Comparison of ENCODE assay signal across 1 cellular context in the genomic region with DNA sequence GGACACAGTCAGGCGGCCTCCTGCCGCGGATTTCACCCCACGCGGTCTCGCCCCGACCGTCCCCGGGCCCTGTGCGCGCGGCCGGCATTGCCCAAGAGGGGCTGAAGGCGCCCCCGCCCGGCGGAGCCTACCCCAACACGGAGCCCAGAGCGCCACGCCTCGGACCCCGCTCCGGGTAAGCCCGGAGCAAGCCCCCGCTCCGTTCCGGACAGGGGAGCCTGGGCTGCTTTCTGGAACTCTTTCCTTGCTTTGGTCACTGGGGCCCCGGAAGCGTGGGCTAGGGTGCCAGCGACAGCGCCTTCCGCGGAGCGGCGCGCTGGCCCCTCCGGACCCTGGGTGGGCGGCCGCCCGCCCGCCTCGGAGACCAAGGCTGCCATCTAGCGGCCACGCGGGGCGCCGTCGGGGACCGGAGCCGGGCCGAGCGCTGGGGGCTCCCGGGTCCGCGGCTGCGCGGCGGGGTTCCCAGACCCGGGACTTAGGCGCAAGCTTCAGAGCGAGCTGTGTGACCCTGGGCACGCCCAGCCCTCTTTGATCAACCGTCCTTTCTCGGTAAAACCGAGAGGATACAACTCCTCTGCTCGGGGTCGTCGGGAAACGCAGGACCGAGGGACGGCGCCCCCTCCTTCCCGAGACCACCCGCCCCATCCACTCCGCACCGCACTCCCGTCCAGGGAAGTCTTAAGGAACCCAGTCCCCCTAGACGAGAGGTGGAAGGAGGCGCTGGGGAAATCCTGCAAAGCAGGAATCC.
TF ChIP-seq lines count a peak whose summit lies in the region.

No MANE protein-coding gene starts in this region.

TF ChIP-seq in K562, 482 proteins besides CTCF, POLR2A, EP300 and RAD21 (continued from another document):
- TF ChIP-seq, protein P1, sequence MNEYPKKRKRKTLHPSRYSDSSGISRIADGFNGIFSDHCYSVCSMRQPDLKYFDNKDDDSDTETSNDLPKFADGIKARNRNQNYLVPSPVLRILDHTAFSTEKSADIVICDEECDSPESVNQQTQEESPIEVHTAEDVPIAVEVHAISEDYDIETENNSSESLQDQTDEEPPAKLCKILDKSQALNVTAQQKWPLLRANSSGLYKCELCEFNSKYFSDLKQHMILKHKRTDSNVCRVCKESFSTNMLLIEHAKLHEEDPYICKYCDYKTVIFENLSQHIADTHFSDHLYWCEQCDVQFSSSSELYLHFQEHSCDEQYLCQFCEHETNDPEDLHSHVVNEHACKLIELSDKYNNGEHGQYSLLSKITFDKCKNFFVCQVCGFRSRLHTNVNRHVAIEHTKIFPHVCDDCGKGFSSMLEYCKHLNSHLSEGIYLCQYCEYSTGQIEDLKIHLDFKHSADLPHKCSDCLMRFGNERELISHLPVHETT (CRISPR knock-in tag; conservative IDR thresholded peaks at IDR 0.05 in 1 of 2, IDR thresholded peaks at IDR 0.05 in 1 of 2) = no peak
- peak; percentile 22 for TF ChIP-seq FUS (optimal IDR thresholded peaks at IDR 0.05; ENCODE audit: low read depth, low read length)
- TF ChIP-seq FIP1L1 (IDR thresholded peaks at IDR 0.05; ENCODE audit: low read depth, low read length, poor library complexity, severe bottlenecking) = peak; percentile 53
- peak; percentile 49 for TF ChIP-seq CXXC5 (CRISPR knock-in tag; IDR thresholded peaks at IDR 0.05)
- TF ChIP-seq, protein P2, sequence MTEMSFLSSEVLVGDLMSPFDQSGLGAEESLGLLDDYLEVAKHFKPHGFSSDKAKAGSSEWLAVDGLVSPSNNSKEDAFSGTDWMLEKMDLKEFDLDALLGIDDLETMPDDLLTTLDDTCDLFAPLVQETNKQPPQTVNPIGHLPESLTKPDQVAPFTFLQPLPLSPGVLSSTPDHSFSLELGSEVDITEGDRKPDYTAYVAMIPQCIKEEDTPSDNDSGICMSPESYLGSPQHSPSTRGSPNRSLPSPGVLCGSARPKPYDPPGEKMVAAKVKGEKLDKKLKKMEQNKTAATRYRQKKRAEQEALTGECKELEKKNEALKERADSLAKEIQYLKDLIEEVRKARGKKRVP (CRISPR knock-in tag; IDR thresholded peaks at IDR 0.05) = no peak
- TF ChIP-seq RB1 (IDR thresholded peaks at IDR 0.05; ENCODE audit: low read depth) = peak; percentile 89
- peak; percentile 45; the same call in 1 of the 2 replicates for TF ChIP-seq VEZF1 (CRISPR knock-in tag; IDR thresholded peaks at IDR 0.05)
- no peak for TF ChIP-seq CREB5 (CRISPR knock-in tag; IDR thresholded peaks at IDR 0.05)
- peak; percentile 23 for TF ChIP-seq PCBP1 (IDR thresholded peaks at IDR 0.05; ENCODE audit: low read depth, low read length, poor library complexity, severe bottlenecking)
- TF ChIP-seq ZNF274 (IDR thresholded peaks at IDR 0.05; ENCODE audit: borderline replicate concordance, low read depth, low read length) = no peak
- TF ChIP-seq MAZ (CRISPR knock-in tag; conservative IDR thresholded peaks at IDR 0.05 in 1 of 2, IDR thresholded peaks at IDR 0.05 in 1 of 2) = peak in 1 of 2 experiments; percentile 52; a peak in 1 of 4 replicates
- TF ChIP-seq, protein P3, sequence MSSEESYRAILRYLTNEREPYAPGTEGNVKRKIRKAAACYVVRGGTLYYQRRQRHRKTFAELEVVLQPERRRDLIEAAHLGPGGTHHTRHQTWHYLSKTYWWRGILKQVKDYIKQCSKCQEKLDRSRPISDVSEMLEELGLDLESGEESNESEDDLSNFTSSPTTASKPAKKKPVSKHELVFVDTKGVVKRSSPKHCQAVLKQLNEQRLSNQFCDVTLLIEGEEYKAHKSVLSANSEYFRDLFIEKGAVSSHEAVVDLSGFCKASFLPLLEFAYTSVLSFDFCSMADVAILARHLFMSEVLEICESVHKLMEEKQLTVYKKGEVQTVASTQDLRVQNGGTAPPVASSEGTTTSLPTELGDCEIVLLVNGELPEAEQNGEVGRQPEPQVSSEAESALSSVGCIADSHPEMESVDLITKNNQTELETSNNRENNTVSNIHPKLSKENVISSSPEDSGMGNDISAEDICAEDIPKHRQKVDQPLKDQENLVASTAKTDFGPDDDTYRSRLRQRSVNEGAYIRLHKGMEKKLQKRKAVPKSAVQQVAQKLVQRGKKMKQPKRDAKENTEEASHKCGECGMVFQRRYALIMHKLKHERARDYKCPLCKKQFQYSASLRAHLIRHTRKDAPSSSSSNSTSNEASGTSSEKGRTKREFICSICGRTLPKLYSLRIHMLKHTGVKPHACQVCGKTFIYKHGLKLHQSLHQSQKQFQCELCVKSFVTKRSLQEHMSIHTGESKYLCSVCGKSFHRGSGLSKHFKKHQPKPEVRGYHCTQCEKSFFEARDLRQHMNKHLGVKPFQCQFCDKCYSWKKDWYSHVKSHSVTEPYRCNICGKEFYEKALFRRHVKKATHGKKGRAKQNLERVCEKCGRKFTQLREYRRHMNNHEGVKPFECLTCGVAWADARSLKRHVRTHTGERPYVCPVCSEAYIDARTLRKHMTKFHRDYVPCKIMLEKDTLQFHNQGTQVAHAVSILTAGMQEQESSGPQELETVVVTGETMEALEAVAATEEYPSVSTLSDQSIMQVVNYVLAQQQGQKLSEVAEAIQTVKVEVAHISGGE (CRISPR knock-in tag; IDR thresholded peaks at IDR 0.05) = 0 out of 6 replicates have a peak, but pooled peaks of 1 of the 3 experiments have one; percentile 12
